8 cellular contexts compared by ENCODE assay signal in genomic region chrX:23908219-23909003, GRCh38. TPM values are rescaled to one million over a fixed set of nuclear protein-coding genes. Genes with fewer than 3 reads are reported as not detected.
DNase-seq lines count a peak whose midpoint lies in the region; ATAC-seq and TF ChIP-seq lines count a peak whose summit lies in the region.

No MANE protein-coding gene starts in this region.

- DNase-seq in BJ (ENCODE audit: low read depth) (no peak), astrocyte of the cerebellum (ENCODE audit: low read depth) (no peak), mesendoderm (peak; percentile 36), omental fat pad (ENCODE audit: low spot score) (no peak)
- DNase-seq in effector CD8-positive, alpha-beta T cell (lab: John Stamatoyannopoulos, UW), result no peak

- H3K36me3 ChIP-seq in BJ (ENCODE audit: control insufficient read depth, insufficient read depth, low read length) (no peaks in the 10 kb centered on the region), mesendoderm (ENCODE audit: control insufficient read depth, insufficient read depth, low read length) (no peaks in the 10 kb centered on the region)

- no peak overlapping the region for H3K56ac ChIP-seq in mesendoderm (ENCODE audit: low read length)

- H3K27me3 ChIP-seq in BJ (ENCODE audit: control insufficient read depth, insufficient read depth, low read length) (no peaks in the 10 kb centered on the region), mesendoderm (ENCODE audit: insufficient read depth, low read length, poor library complexity) (no peaks in the 10 kb centered on the region)

- H4K8ac ChIP-seq in mesendoderm (ENCODE audit: low read depth, low read length), result no peak overlapping the region

- in situ Hi-C loops in astrocyte of the cerebellum (cut with HindIII; ENCODE audit: low sequenced_read_pairs), result no loop called here

- no peak overlapping the region for H3K4me2 ChIP-seq in mesendoderm (ENCODE audit: low read length)

- no CpG with 5 or more reads among the region's 13 CpGs for WGBS in mesendoderm (ENCODE audit: extremely low coverage, insufficient coverage, low lambda C conversion rate)

- POLR2A ChIA-PET in BJ (lab: Charles Lee), result no interaction called here

- H3K23ac ChIP-seq in mesendoderm (ENCODE audit: low read length), result no peak overlapping the region

- H3K4me3 ChIP-seq in BJ (ENCODE audit: low read depth, low read length), result peak overlapping the region; percentile 7
- peak overlapping the region; percentile 60 for H3K4me3 ChIP-seq in astrocyte of the cerebellum (ENCODE audit: low read depth, low read length)
- no peak overlapping the region for H3K4me3 ChIP-seq in mesendoderm (ENCODE audit: low read length)

- no peak overlapping the region for H3K18ac ChIP-seq in mesendoderm (ENCODE audit: low read length)

- no peak overlapping the region for H2AK5ac ChIP-seq in mesendoderm (ENCODE audit: low read length)

- no peak overlapping the region for H3K4ac ChIP-seq in mesendoderm (ENCODE audit: low read depth, low read length)

- no peak overlapping the region for H4K5ac ChIP-seq in mesendoderm (ENCODE audit: low read length)

- H3K4me1 ChIP-seq in mesendoderm (ENCODE audit: control insufficient read depth, low read depth, low read length), result no peaks in the 10 kb centered on the region

- H3K27ac ChIP-seq in mesendoderm (ENCODE audit: low read depth, low read length), result no peak overlapping the region

- H2BK120ac ChIP-seq in mesendoderm (ENCODE audit: low read depth, low read length), result no peak overlapping the region

- peak; percentile 43 for TF ChIP-seq CTCF in BJ (IDR thresholded peaks at IDR 0.05; ENCODE audit: insufficient read depth, low read depth, low read length)
- TF ChIP-seq CTCF in astrocyte of the cerebellum (IDR thresholded peaks at IDR 0.05; ENCODE audit: low read depth, low read length, missing control alignments), result peak; percentile 55
- no peak for TF ChIP-seq CTCF in omental fat pad (IDR thresholded peaks at IDR 0.05)

- CTCF ChIA-PET in BJ (lab: Yijun Ruan, JAX), result interaction anchor here (0.7 to 2.0 kb wide), 2 partner anchors 146 to 639 kb away, joined by 3 to 6 read pairs; partner anchors contain the start of gene EIF2S3

- no peaks in the 10 kb centered on the region for H3K79me2 ChIP-seq in mesendoderm (ENCODE audit: control insufficient read depth, insufficient read depth, low read length)

- peak; percentile 20 for ATAC-seq in HG03354 (IDR thresholded peaks at IDR 0.05; ENCODE audit: poor library complexity, severe bottlenecking, unreplicated experiment)
- ATAC-seq in GM18861 (IDR thresholded peaks at IDR 0.05; ENCODE audit: unreplicated experiment), result no peak
- ATAC-seq in HG03469 (IDR thresholded peaks at IDR 0.05; ENCODE audit: unreplicated experiment), result no peak
- ATAC-seq in omental fat pad (ENCODE audit: low FRiP score), result no peak

- no peak overlapping the region for H2BK15ac ChIP-seq in mesendoderm (replicated peaks; ENCODE audit: low read depth)

- H2BK5ac ChIP-seq in mesendoderm (ENCODE audit: low read length), result no peak overlapping the region

- no peak overlapping the region for H3K9ac ChIP-seq in mesendoderm (ENCODE audit: low read length)

- no peaks in the 10 kb centered on the region for H3K79me1 ChIP-seq in mesendoderm (ENCODE audit: low read length)

RNA-seq across cellular contexts. Expression of gene CXorf58, which starts 0.6 kb away (rescaled TPM):
- not detected in 2 replicates for polyA plus RNA-seq in BJ (2011; rRNA removed)
- polyA minus RNA-seq in BJ (2011; rRNA and poly(A)+ RNA removed), result not detected in 2 replicates
- 0.03 TPM for polyA plus RNA-seq in mesendoderm (2013, experiment 1 of 2)
- polyA plus RNA-seq in mesendoderm (2013, experiment 2 of 2), result 0.03 TPM
- total RNA-seq in omental fat pad, result not detected

RNA-seq across cellular contexts. Expression of gene APOO, which starts 0.7 kb away (rescaled TPM):
- 6.6 and 10.0 TPM in 2 replicates for polyA plus RNA-seq in BJ (2011; rRNA removed)
- 1.00 and 1.6 TPM in 2 replicates for polyA minus RNA-seq in BJ (2011; rRNA and poly(A)+ RNA removed)
- 111 TPM for polyA plus RNA-seq in mesendoderm (2013, experiment 1 of 2)
- 114 TPM for polyA plus RNA-seq in mesendoderm (2013, experiment 2 of 2)
- total RNA-seq in omental fat pad, result 10 to 100 TPM in 1 of 4 donors, 1 to 10 TPM in 3; 4.4 to 10.0 (median 4.9) TPM

Comparison
In these comparisons a context has a peak if more than half of its experiments do, and no peak if none do; other contexts are left out.
1. CTCF ChIP-seq: peak in BJ (single experiment) and astrocyte of the cerebellum (single experiment); none in omental fat pad (0 of 3).